ENCODE assay signal across 9 cellular contexts in genomic region chr19:35868823-35869326, GRCh38. TPM values are rescaled to one million over a fixed set of nuclear protein-coding genes. Genes with fewer than 3 reads are reported as not detected.
DNase-seq lines count a peak whose midpoint lies in the region; ATAC-seq and TF ChIP-seq lines count a peak whose summit lies in the region.
"Had no signal": no experiment of that assay in that cellular context is flagged by ENCODE, and none has a peak within 500 bp of the region (broad histone marks: within the 10 kb centered on the region; RNA-seq: fewer than 3 reads in every experiment).

No MANE protein-coding gene starts in this region.

- H3K4me3 ChIP-seq in left lung (peak overlapping the region; percentile 15 to 35), tibial nerve (peak overlapping the region; percentile 31 to 58 (median 36))

- H3K9me3 ChIP-seq in left lung (no peaks in the 10 kb centered on the region), tibial nerve (no peaks in the 10 kb centered on the region)

- H3K4me3 Mint-ChIP-seq in activated T-cell treated with anti-CD3 and anti-CD28 coated beads, Interleukin-2, amount 50 U/mL, for 24 hours = peak overlapping the region; percentile 45

- peaks cover 14% of the 10 kb centered on the region for H3K4me1 Mint-ChIP-seq in activated T-cell treated with anti-CD3 and anti-CD28 coated beads, Interleukin-2, amount 50 U/mL, for 24 hours (ENCODE audit: low read depth)

- ATAC-seq in left lung = peak; percentile 8
- ATAC-seq in HG02840 (IDR thresholded peaks at IDR 0.05; ENCODE audit: low FRiP score, unreplicated experiment) = no peak
- ATAC-seq in HG03460 (IDR thresholded peaks at IDR 0.05; ENCODE audit: unreplicated experiment) = no peak

- DNase-seq in activated T-cell treated with anti-CD3 and anti-CD28 coated beads, Interleukin-2, amount 50 U/mL, for 24 hours = peak; percentile 47
- no peak for DNase-seq in activated T-cell treated with anti-CD3 and anti-CD28 coated beads, Interleukin-2, amount 50 U/mL, for 48 hours
- DNase-seq in left lung (no peak), tibial nerve (ENCODE audit: low spot score in 2 of 2) (no peak)
- no peak for DNase-seq in central memory CD4-positive, alpha-beta T cell

- TF ChIP-seq EP300 in tibial nerve (IDR thresholded peaks at IDR 0.05) = no peak

- H3K9me3 Mint-ChIP-seq in activated T-cell treated with anti-CD3 and anti-CD28 coated beads, Interleukin-2, amount 50 U/mL, for 24 hours = no peaks in the 10 kb centered on the region

- no peak overlapping the region for H3K27ac Mint-ChIP-seq in activated T-cell treated with anti-CD3 and anti-CD28 coated beads, Interleukin-2, amount 50 U/mL, for 24 hours

- H3K4me1 ChIP-seq in left lung (peaks cover 9 to 23% of the 10 kb centered on the region in 2 donors), tibial nerve (peaks cover 0 to 29% (median 17%) of the 10 kb centered on the region in 4 donors)

- intact Hi-C loops in left lung (cut with DNase I) = no loop called here

- no peak for TF ChIP-seq POLR2A in tibial nerve (IDR thresholded peaks at IDR 0.05)

- H3K27me3 ChIP-seq in left lung = peaks cover 0 to 88% of the 10 kb centered on the region in 2 donors
- H3K27me3 ChIP-seq in tibial nerve = peaks cover 0 to 65% of the 10 kb centered on the region in 2 donors

- 0% methylated on average over 3 to 6 of the region's 15 CpGs for whole genome bisulfite sequencing in tibial nerve, 2 donors

- H3K36me3 ChIP-seq in left lung (no peaks in the 10 kb centered on the region), tibial nerve (no peaks in the 10 kb centered on the region)

- peaks cover 62% of the 10 kb centered on the region for H3K27me3 Mint-ChIP-seq in activated T-cell treated with anti-CD3 and anti-CD28 coated beads, Interleukin-2, amount 50 U/mL, for 24 hours

- H3K27ac ChIP-seq in angular gyrus (ENCODE audit: low read depth, low read length) (peak overlapping the region; percentile 100), left lung (no peak overlapping the region), tibial nerve (peak overlapping the region in 1 of 4 donors; percentile 61)

- no peak for TF ChIP-seq CTCF in left lung (IDR thresholded peaks at IDR 0.05)
- TF ChIP-seq CTCF in tibial nerve (IDR thresholded peaks at IDR 0.05) = no peak

- no peaks in the 10 kb centered on the region for H3K36me3 Mint-ChIP-seq in activated T-cell treated with anti-CD3 and anti-CD28 coated beads, Interleukin-2, amount 50 U/mL, for 24 hours (ENCODE audit: low read depth)

RNA-seq across cellular contexts. Expression of gene APLP1, which starts 0.5 kb away (rescaled TPM):
- total RNA-seq in left lung (1 to 10 TPM; 3.0 to 8.6 TPM), tibial nerve (10 to 100 TPM in 2 of 4 donors, 1 to 10 TPM in 2; 8.7 to 19.7 (median 10.7) TPM)

RNA-seq across cellular contexts. Expression of gene KIRREL2, which starts 12.2 kb away (rescaled TPM):
- total RNA-seq in left lung (under 1 TPM in 1 of 2 donors, not detected in 1; 0.08 TPM), tibial nerve (under 1 TPM in 1 of 4 donors, not detected in 3; 0.44 TPM)
- total RNA-seq: posterior vena cava had no signal

RNA-seq across cellular contexts. Expression of gene NPHS1, which starts 16.6 kb away (rescaled TPM):
- total RNA-seq in left lung = under 1 TPM in 1 of 2 donors, not detected in 1; 0.08 TPM
- not detected for total RNA-seq in tibial nerve
- total RNA-seq: posterior vena cava had no signal

RNA-seq across cellular contexts. Expression of gene NFKBID, which starts 31.5 kb away (rescaled TPM):
- total RNA-seq in left lung = 10 to 100 TPM; 11.8 to 19.1 TPM
- 10 to 100 TPM; 15.1 to 23.8 (median 21.8) TPM for total RNA-seq in tibial nerve

RNA-seq across cellular contexts. Expression of gene HCST, which starts 33.5 kb away (rescaled TPM):
- 10 to 100 TPM; 24.7 to 26.0 TPM for total RNA-seq in left lung
- 10 to 100 TPM; 10.5 to 37.6 (median 15.5) TPM for total RNA-seq in tibial nerve
